In the genomic region with DNA sequence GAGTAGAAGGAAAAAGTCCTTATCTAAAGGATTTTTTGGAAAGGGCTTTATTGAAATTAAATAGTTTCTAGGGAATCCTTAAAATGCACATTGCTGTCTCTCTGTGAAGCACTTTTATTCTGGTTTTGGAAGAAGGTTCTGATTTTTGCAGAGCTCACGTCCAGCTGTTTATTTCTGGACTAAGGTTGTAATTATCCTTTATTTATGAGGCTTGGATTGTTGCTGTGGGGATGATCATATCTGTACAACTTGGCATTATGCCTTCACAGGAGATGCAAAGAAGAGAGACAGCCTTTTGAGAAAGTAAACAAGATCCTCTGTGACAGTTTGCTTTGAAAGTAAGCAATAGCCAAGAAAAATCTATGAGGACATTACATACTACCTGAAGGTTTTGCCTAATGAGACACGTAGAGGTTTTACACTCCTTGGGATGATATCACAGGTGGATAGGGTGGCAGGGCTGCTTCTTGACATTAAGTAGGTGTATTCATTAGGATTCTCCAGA, we compare ENCODE assay signal across 1 cellular context.
TF ChIP-seq lines count a peak whose summit lies in the region.

No MANE protein-coding gene starts in this region.

TF ChIP-seq in SK-N-SH, 30 proteins besides CTCF, POLR2A, EP300 and RAD21 (continued from another document):
- TF ChIP-seq CHD2 (IDR thresholded peaks at IDR 0.05; ENCODE audit: low read length, partially characterized antibody), result no peak
- TF ChIP-seq EZH2phosphoT487 (IDR thresholded peaks at IDR 0.05; ENCODE audit: borderline replicate concordance, low read depth), result no peak
- TF ChIP-seq, protein P1, sequence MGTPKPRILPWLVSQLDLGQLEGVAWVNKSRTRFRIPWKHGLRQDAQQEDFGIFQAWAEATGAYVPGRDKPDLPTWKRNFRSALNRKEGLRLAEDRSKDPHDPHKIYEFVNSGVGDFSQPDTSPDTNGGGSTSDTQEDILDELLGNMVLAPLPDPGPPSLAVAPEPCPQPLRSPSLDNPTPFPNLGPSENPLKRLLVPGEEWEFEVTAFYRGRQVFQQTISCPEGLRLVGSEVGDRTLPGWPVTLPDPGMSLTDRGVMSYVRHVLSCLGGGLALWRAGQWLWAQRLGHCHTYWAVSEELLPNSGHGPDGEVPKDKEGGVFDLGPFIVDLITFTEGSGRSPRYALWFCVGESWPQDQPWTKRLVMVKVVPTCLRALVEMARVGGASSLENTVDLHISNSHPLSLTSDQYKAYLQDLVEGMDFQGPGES (IDR thresholded peaks at IDR 0.05; ENCODE audit: low read depth, low read length), result no peak
- TF ChIP-seq MAX (IDR thresholded peaks at IDR 0.05; ENCODE audit: low read depth), result no peak
- TF ChIP-seq ZBTB33 (IDR thresholded peaks at IDR 0.05; ENCODE audit: borderline replicate concordance, low read depth), result no peak
- TF ChIP-seq FOSL2 (IDR thresholded peaks at IDR 0.05; ENCODE audit: borderline replicate concordance, low read depth), result no peak
- no peak for TF ChIP-seq RFX5 (IDR thresholded peaks at IDR 0.05; ENCODE audit: low read length)
